Comparison of ENCODE assay signal across 12 cellular contexts in the genomic region with DNA sequence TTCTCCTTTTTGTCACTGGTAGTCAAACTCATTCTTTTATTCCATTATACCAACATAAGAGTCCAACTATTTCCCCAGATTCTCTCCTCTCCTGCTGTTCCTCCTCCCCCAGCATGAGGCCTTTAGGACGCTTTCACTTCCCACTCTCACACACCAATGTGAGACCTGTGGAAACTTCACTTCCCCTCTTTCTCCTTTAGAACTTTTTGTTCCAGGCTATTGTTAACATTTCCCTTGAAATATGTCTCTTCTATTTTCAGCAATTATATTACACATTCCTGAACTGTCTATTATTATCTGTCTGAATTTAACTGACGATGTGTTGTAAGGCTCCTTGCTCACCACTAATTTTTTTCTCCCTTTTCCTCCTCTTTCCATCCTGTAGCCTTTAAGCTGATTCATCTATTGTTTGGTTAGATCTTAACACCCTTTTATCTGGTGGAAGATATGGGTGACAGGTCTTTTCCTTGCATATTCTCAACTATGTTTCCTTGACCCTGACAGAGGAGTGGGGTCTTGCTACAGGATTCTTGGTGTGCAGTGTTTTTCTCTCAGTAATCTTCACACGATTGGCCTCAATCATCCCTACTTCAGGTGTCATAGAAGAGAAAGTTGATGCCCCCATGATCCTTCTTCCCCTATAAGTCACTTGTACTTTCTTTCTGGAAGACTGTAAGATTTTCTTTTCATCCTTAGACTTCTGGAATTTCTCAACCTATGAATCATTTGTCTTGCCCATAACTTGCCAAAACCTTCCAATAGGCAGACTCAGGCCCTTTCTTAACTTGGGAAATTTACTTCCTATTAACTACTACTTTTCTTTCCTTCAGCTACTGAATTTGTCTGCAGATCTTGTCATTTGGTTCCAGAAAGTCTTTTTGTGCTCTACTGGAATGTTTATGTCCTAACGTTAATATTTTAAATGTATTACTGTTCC. TPM values are rescaled to one million over a fixed set of nuclear protein-coding genes. Genes with fewer than 3 reads are reported as not detected.
A peak's percentile ranks its signal among the peaks of the same experiment; 100 is the strongest.
DNase-seq lines count a peak whose midpoint lies in the region; ATAC-seq and TF ChIP-seq lines count a peak whose summit lies in the region.
"Had no signal": no experiment of that assay in that cellular context is flagged by ENCODE, and none has a peak within 500 bp of the region (broad histone marks: within the 10 kb centered on the region; RNA-seq: fewer than 3 reads in every experiment).

No MANE protein-coding gene starts in this region.

- no peak for ATAC-seq in HG03196 (IDR thresholded peaks at IDR 0.05; ENCODE audit: unreplicated experiment)
- ATAC-seq: naive thymus-derived CD8-positive, alpha-beta T cell had no signal

- no peak overlapping the region for H3K4me3 Mint-ChIP-seq in type B pancreatic cell
- H3K4me3 Mint-ChIP-seq: naive thymus-derived CD8-positive, alpha-beta T cell had no signal

- peaks cover 6% of the 10 kb centered on the region for H3K9me3 Mint-ChIP-seq in type B pancreatic cell
- H3K9me3 Mint-ChIP-seq: naive thymus-derived CD8-positive, alpha-beta T cell had no signal

- no peak for TF ChIP-seq CTCF in type B pancreatic cell (conservative IDR thresholded peaks at IDR 0.05)

- H3K36me3 Mint-ChIP-seq in type B pancreatic cell = no peaks in the 10 kb centered on the region
- H3K36me3 Mint-ChIP-seq: naive thymus-derived CD8-positive, alpha-beta T cell had no signal

- H3K27ac Mint-ChIP-seq in type B pancreatic cell = no peak overlapping the region
- H3K27ac Mint-ChIP-seq: naive thymus-derived CD8-positive, alpha-beta T cell had no signal

- peaks cover 5% of the 10 kb centered on the region for H3K4me1 Mint-ChIP-seq in type B pancreatic cell (ENCODE audit: unreplicated experiment)

- peaks cover 4% of the 10 kb centered on the region for H3K27me3 Mint-ChIP-seq in type B pancreatic cell

- DNase-seq in HS-5 (ENCODE audit: low read depth) = peak; percentile 15
- peak; percentile 24 for DNase-seq in SKM-1 (lab: John Stamatoyannopoulos, UW; ENCODE audit: unreplicated experiment)
- peak; percentile 74 for DNase-seq in fibroblast of peridontal ligament (ENCODE audit: extremely low read depth)
- DNase-seq in superior temporal gyrus (ENCODE audit: extremely low spot score) = peak; percentile 46
- no peak for DNase-seq in COLO829 (ENCODE audit: low spot score)
- DNase-seq in type B pancreatic cell (ENCODE audit: extremely low spot score, unreplicated experiment) = no peak
- DNase-seq: activated naive CD4-positive, alpha-beta T cell; naive thymus-derived CD8-positive, alpha-beta T cell; NCI-H1048 had no signal

RNA-seq across cellular contexts. Expression of a gene that starts 5.9 kb away (rescaled TPM):
- 0.95 and 1.3 TPM in 2 replicates for total RNA-seq in type B pancreatic cell (ENCODE audit: low replicate concordance)
- total RNA-seq: activated CD8-positive, alpha-beta memory T cell treated with anti-CD3 and anti-CD28 coated beads for 36 hours; naive thymus-derived CD8-positive, alpha-beta T cell; pulmonary artery endothelial cell had no signal

RNA-seq across cellular contexts. Expression of a gene that starts 9.0 kb away (rescaled TPM):
- 0.52 and 0.68 TPM in 2 replicates for total RNA-seq in type B pancreatic cell (ENCODE audit: low replicate concordance)
- total RNA-seq: activated CD8-positive, alpha-beta memory T cell treated with anti-CD3 and anti-CD28 coated beads for 36 hours; naive thymus-derived CD8-positive, alpha-beta T cell; pulmonary artery endothelial cell had no signal

Comparison
In these comparisons a context has a peak if more than half of its experiments do, and no peak if none do; other contexts are left out.
1. DNase-seq: peak in HS-5 (single experiment), SKM-1 (single experiment), fibroblast of peridontal ligament (single experiment) and superior temporal gyrus (single experiment); none in COLO829 (single experiment) and type B pancreatic cell (single experiment).